ENCODE assay signal across 21 cellular contexts in genomic region chr7:116159711-116160110, GRCh38. TPM values are rescaled to one million over a fixed set of nuclear protein-coding genes. Genes with fewer than 3 reads are reported as not detected.
DNase-seq lines count a peak whose midpoint lies in the region; ATAC-seq and TF ChIP-seq lines count a peak whose summit lies in the region.
"Had no signal": no experiment of that assay in that cellular context is flagged by ENCODE, and none has a peak within 500 bp of the region (broad histone marks: within the 10 kb centered on the region; RNA-seq: fewer than 3 reads in every experiment).

No MANE protein-coding gene starts in this region.

- H3K23ac ChIP-seq in H9 (ENCODE audit: insufficient read length, low read depth, low read length): no peak overlapping the region

- H2AFZ ChIP-seq in OCI-LY3 (ENCODE audit: low read depth, low read length) (no peak overlapping the region), H9 (ENCODE audit: low read length) (no peak overlapping the region)

- peaks cover 11 to 21% of the 10 kb centered on the region in 2 experiments for H3K4me1 Mint-ChIP-seq in H9

- H3K9me3 Mint-ChIP-seq in H9: no peaks in the 10 kb centered on the region
- H3K9me3 Mint-ChIP-seq: activated T-cell treated with anti-CD3 and anti-CD28 coated beads, Interleukin-2, amount 50 U/mL, for 72 hours; WTC11 had no signal

- no peaks in the 10 kb centered on the region for H3K9me3 ChIP-seq in OCI-LY3 (ENCODE audit: insufficient read depth, low read length)
- no peaks in the 10 kb centered on the region for H3K9me3 ChIP-seq in H9 (ENCODE audit: control insufficient read depth, low read depth, low read length)
- no peaks in the 10 kb centered on the region for H3K9me3 ChIP-seq in adrenal gland (replicated peaks in 1 of 3)

- no peak overlapping the region for H2BK20ac ChIP-seq in H9 (ENCODE audit: low read depth, low read length, poor library complexity, severe bottlenecking)

- no peak overlapping the region for H4K5ac ChIP-seq in H9 (ENCODE audit: insufficient read length, low read depth, low read length)

- H3K36me3 ChIP-seq in OCI-LY3 (replicated peaks; ENCODE audit: low read depth, low read length): peaks cover 42% of the 10 kb centered on the region
- H3K36me3 ChIP-seq in adrenal gland (replicated peaks in 1 of 2): no peaks in the 10 kb centered on the region

- H3K56ac ChIP-seq in H9 (ENCODE audit: insufficient read length, low read depth, low read length): no peak overlapping the region

- no peak overlapping the region for H3K4me3 Mint-ChIP-seq in H9
- H3K4me3 Mint-ChIP-seq: activated CD8-positive, alpha-beta T cell treated with anti-CD3 and anti-CD28 coated beads, Interleukin-2, amount 10 ng/mL, durations not matched to agents 7 days and 5 days; activated T-cell treated with anti-CD3 and anti-CD28 coated beads, Interleukin-2, amount 50 U/mL, for 72 hours; T-helper 17 cell; WTC11 had no signal

- no peaks in the 10 kb centered on the region for H3K27me3 Mint-ChIP-seq in H9 (ENCODE audit: low read depth)

- H2AK5ac ChIP-seq in H9 (ENCODE audit: insufficient read length, low read length): no peak overlapping the region

- H3K9ac ChIP-seq in OCI-LY3 (ENCODE audit: low read length) (peak overlapping the region; percentile 96), H9 (ENCODE audit: extremely low read depth, insufficient read length, low read length) (no peak overlapping the region)

- H3K4me1 ChIP-seq in OCI-LY3 (ENCODE audit: low read length) (peaks cover 48% of the 10 kb centered on the region), H9 (ENCODE audit: insufficient read depth, low read length) (no peaks in the 10 kb centered on the region), adrenal gland (replicated peaks in 1 of 2) (no peaks in the 10 kb centered on the region)

- H3K79me1 ChIP-seq in H9 (ENCODE audit: insufficient read depth, low read depth, low read length, poor library complexity, severe bottlenecking): no peaks in the 10 kb centered on the region

- intact Hi-C loops in adrenal gland (cut with DNase I): no loop called here

- no peak overlapping the region for H3K4ac ChIP-seq in H9 (ENCODE audit: low read depth, low read length)

- peak overlapping the region; percentile 93 for H3K27ac ChIP-seq in OCI-LY3 (ENCODE audit: low read length)
- no peak overlapping the region for H3K27ac ChIP-seq in H9 (ENCODE audit: insufficient read length, low read depth, low read length)
- H3K27ac ChIP-seq in adrenal gland: no peak overlapping the region

- H3T11ph ChIP-seq in H9 (ENCODE audit: low read length): no peak overlapping the region

- H3K4me3 ChIP-seq in OCI-LY3 (ENCODE audit: low read length) (peak overlapping the region; percentile 83), adrenal gland (no peak overlapping the region)
- H3K4me3 ChIP-seq: K562 had no signal

- H3K23me2 ChIP-seq in H9 (ENCODE audit: insufficient read length, low read depth, low read length, poor library complexity, severe bottlenecking): no peaks in the 10 kb centered on the region

- H3K27me3 ChIP-seq in OCI-LY3 (ENCODE audit: low read depth, low read length) (no peaks in the 10 kb centered on the region), H9 (ENCODE audit: insufficient read depth, low read length) (no peaks in the 10 kb centered on the region), adrenal gland (no peaks in the 10 kb centered on the region)

- no peak overlapping the region for H3K14ac ChIP-seq in H9 (ENCODE audit: insufficient read depth, low read length)

- TF ChIP-seq CTCF in OCI-LY3 (IDR thresholded peaks at IDR 0.05; ENCODE audit: low read depth, low read length): no peak
- TF ChIP-seq CTCF in H9 (conservative IDR thresholded peaks at IDR 0.05): no peak
- TF ChIP-seq CTCF in adrenal gland (IDR thresholded peaks at IDR 0.05): no peak

- no peak overlapping the region for H4K8ac ChIP-seq in H9 (replicated peaks; ENCODE audit: insufficient read length, low read depth, low read length)

- H4K91ac ChIP-seq in H9 (ENCODE audit: insufficient read length, low read depth, low read length): no peak overlapping the region

- H4K20me1 ChIP-seq in OCI-LY3 (ENCODE audit: insufficient read depth, low read length): peaks cover 13% of the 10 kb centered on the region; the same call in 1 of the 2 replicates
- no peaks in the 10 kb centered on the region for H4K20me1 ChIP-seq in H9 (ENCODE audit: control insufficient read depth, insufficient read depth, insufficient read length)

- no peak overlapping the region for H3K27ac Mint-ChIP-seq in H9
- H3K27ac Mint-ChIP-seq: activated CD8-positive, alpha-beta T cell treated with anti-CD3 and anti-CD28 coated beads, Interleukin-2, amount 10 ng/mL, durations not matched to agents 7 days and 5 days; activated T-cell treated with anti-CD3 and anti-CD28 coated beads, Interleukin-2, amount 50 U/mL, for 72 hours; T-helper 17 cell; WTC11 had no signal

- no peak overlapping the region for H2BK15ac ChIP-seq in H9 (ENCODE audit: low read depth, low read length)

- H3K4me2 ChIP-seq in OCI-LY3 (ENCODE audit: low read length): peak overlapping the region; percentile 82
- H3K4me2 ChIP-seq in H9 (ENCODE audit: insufficient read depth, insufficient read length, low read length): no peak overlapping the region

- TF ChIP-seq POLR2A in adrenal gland (IDR thresholded peaks at IDR 0.05): no peak

- no peak overlapping the region for H2BK120ac ChIP-seq in H9 (ENCODE audit: low read depth, low read length, poor library complexity, severe bottlenecking)

- no peak overlapping the region for H2BK12ac ChIP-seq in H9 (ENCODE audit: insufficient read length, low read depth, low read length)

- peak; percentile 41 for ATAC-seq in GM19035 (IDR thresholded peaks at IDR 0.05; ENCODE audit: unreplicated experiment)
- ATAC-seq in HG03432 (IDR thresholded peaks at IDR 0.05; ENCODE audit: unreplicated experiment): peak; percentile 32
- ATAC-seq in GM21423 (IDR thresholded peaks at IDR 0.05; ENCODE audit: unreplicated experiment): no peak
- ATAC-seq: activated T-cell treated with anti-CD3 and anti-CD28 coated beads, Interleukin-2, amount 50 U/mL, for 72 hours; K562; left lobe of liver; T-helper 17 cell; WTC11 had no signal

- H2BK5ac ChIP-seq in H9 (ENCODE audit: insufficient read length, low read length): no peak overlapping the region

- no CpG with 5 or more reads among the region's 4 CpGs for WGBS in H9 (ENCODE audit: extremely low coverage, insufficient read length, low lambda C conversion rate)
- WGBS in adrenal gland, 4 donors: 76 to 83% (median 77%) methylated on average over 4 of the region's 4 CpGs

- DNase-seq in AML-193 (lab: John Stamatoyannopoulos, UW) (peak; percentile 37 to 47), LoVo (ENCODE audit: low spot score) (no peak), H9 (no peak), adrenal gland (no peak)
- DNase-seq: activated CD8-positive, alpha-beta T cell treated with anti-CD3 and anti-CD28 coated beads, Interleukin-2, amount 10 ng/mL, durations not matched to agents 7 days and 5 days; activated naive CD4-positive, alpha-beta T cell treated with anti-CD3 and anti-CD28 coated beads, Interleukin-2, amount 50 U/mL, for 16 hours; activated T-cell treated with anti-CD3 and anti-CD28 coated beads, Interleukin-2, amount 50 U/mL, for 72 hours; C1 segment of cervical spinal cord; NCI-H1105; NCI-H2107; NCI-H510A; SHP77 treated with DMSO at 0.1 percent for 48 hours; stimulated activated CD4-positive, alpha-beta T cell treated with anti-CD3 and anti-CD28 coated beads, Interleukin-4, amount 100 ng/mL, for 24 hours; T-helper 17 cell had no signal

- H3K79me2 ChIP-seq in OCI-LY3 (ENCODE audit: low read length): peaks cover 97% of the 10 kb centered on the region
- H3K79me2 ChIP-seq in H9 (ENCODE audit: insufficient read depth, low read length): no peaks in the 10 kb centered on the region

- no peaks in the 10 kb centered on the region for H3K36me3 Mint-ChIP-seq in H9 (ENCODE audit: insufficient read depth in 1 of 3, low read depth in 3 of 3)
- H3K36me3 Mint-ChIP-seq: WTC11 had no signal

- no peak overlapping the region for H3K18ac ChIP-seq in H9 (ENCODE audit: insufficient read length, low read depth, low read length)

RNA-seq across cellular contexts. Expression of gene TES, which starts 50.6 kb away (rescaled TPM):
- 28.2 and 30.9 TPM in 2 replicates for total RNA-seq in H9 (2021)
- 10 to 100 TPM in 7 of 8 donors, 1 to 10 TPM in 1; 8.7 to 21.8 (median 14.8) TPM for total RNA-seq in adrenal gland
- polyA plus RNA-seq in adrenal gland: 10 to 100 TPM in 2 of 3 donors, 1 to 10 TPM in 1; 3.9 to 13.7 (median 10.7) TPM

Comparison
In these comparisons a context has a peak if more than half of its experiments do, and no peak if none do; other contexts are left out.
1. DNase-seq: peak in AML-193 (2 of 2); none in LoVo (single experiment), H9 (single experiment) and adrenal gland (0 of 7).